ENCODE assay signal across 9 cellular contexts in genomic region chr9:114958021-114958846, GRCh38. TPM values are rescaled to one million over a fixed set of nuclear protein-coding genes. Genes with fewer than 3 reads are reported as not detected.
A peak's percentile ranks its signal among the peaks of the same experiment; 100 is the strongest.
DNase-seq lines count a peak whose midpoint lies in the region; ATAC-seq, FAIRE-seq and TF ChIP-seq lines count a peak whose summit lies in the region.
"Had no signal": no experiment of that assay in that cellular context is flagged by ENCODE, and none has a peak within 500 bp of the region (broad histone marks: within the 10 kb centered on the region; RNA-seq: fewer than 3 reads in every experiment).

No MANE protein-coding gene starts in this region.

- FAIRE-seq in GM12891 (lab: Jason Lieb, UNC) = no peak

- DNase-seq in AML-193 (lab: John Stamatoyannopoulos, UW) (peak; percentile 82 to 87), RPMI8226 (peak; percentile 6), ascending aorta (ENCODE audit: low spot score in 2 of 2) (peak; percentile 25 to 73), psoas muscle (peak; percentile 30 to 47), DMS53 (lab: John Stamatoyannopoulos, UW) (no peak), GM12891 (ENCODE audit: insufficient read length, low spot score) (no peak)

- H3K36me3 ChIP-seq in ascending aorta = no peaks in the 10 kb centered on the region
- no peaks in the 10 kb centered on the region for H3K36me3 ChIP-seq in psoas muscle (ENCODE audit: insufficient read depth in 1 of 2, low read depth in 1 of 2)

- 77 to 82% (median 79%) methylated on average over 12 of the region's 12 CpGs for WGBS in psoas muscle, 3 donors

- H3K27ac ChIP-seq in ascending aorta (no peak overlapping the region), psoas muscle (no peak overlapping the region)

- TF ChIP-seq POLR2A in GM12891 (IDR thresholded peaks at IDR 0.05; ENCODE audit: low read depth, low read length) = no peak

- ATAC-seq in psoas muscle = no peak
- ATAC-seq in HG03108 (IDR thresholded peaks at IDR 0.05; ENCODE audit: unreplicated experiment) = no peak
- ATAC-seq in GM21786 (IDR thresholded peaks at IDR 0.05; ENCODE audit: unreplicated experiment) = no peak

- H3K27me3 ChIP-seq in ascending aorta = no peaks in the 10 kb centered on the region
- no peaks in the 10 kb centered on the region for H3K27me3 ChIP-seq in psoas muscle (ENCODE audit: insufficient read depth in 3 of 3, low read length in 2 of 3)

- H3K4me3 ChIP-seq in ascending aorta = no peak overlapping the region
- no peak overlapping the region for H3K4me3 ChIP-seq in psoas muscle

- TF ChIP-seq CTCF in ascending aorta (IDR thresholded peaks at IDR 0.05) = no peak
- TF ChIP-seq CTCF in psoas muscle (IDR thresholded peaks at IDR 0.05) = no peak

- no peaks in the 10 kb centered on the region for H3K9me3 ChIP-seq in ascending aorta
- no peaks in the 10 kb centered on the region for H3K9me3 ChIP-seq in psoas muscle

- intact Hi-C loops in ascending aorta (cut with DNase I) (no loop called here), psoas muscle (cut with DNase I) (no loop called here)

- H3K4me1 ChIP-seq in ascending aorta (no peaks in the 10 kb centered on the region), psoas muscle (no peaks in the 10 kb centered on the region)

TF ChIP-seq in GM12891, 5 proteins besides CTCF, POLR2A, EP300 and RAD21:
- TF ChIP-seq SPI1 (IDR thresholded peaks at IDR 0.05; ENCODE audit: low read depth, low read length) (no peak), TAF1 (IDR thresholded peaks at IDR 0.05; ENCODE audit: low read depth, low read length) (no peak), POU2F2 (IDR thresholded peaks at IDR 0.05; ENCODE audit: low read depth, low read length) (no peak), POLR2AphosphoS5 (IDR thresholded peaks at IDR 0.05; ENCODE audit: low read depth, low read length) (no peak), PAX5 (IDR thresholded peaks at IDR 0.05; ENCODE audit: insufficient read depth, low read length, severe bottlenecking) (no peak)

RNA-seq across cellular contexts. Expression of gene TNFSF8, which starts 27.8 kb away (rescaled TPM):
- total RNA-seq in ascending aorta (0.96 TPM), psoas muscle (1 to 10 TPM in 1 of 4 donors, under 1 TPM in 3; 0.45 to 1.6 (median 0.60) TPM)
- polyA plus RNA-seq in psoas muscle = under 1 TPM; 0.07 to 0.16 (median 0.10) TPM
- polyA plus RNA-seq in GM12891 (2012; ENCODE audit: low read depth, missing spikeins) = 0.47 TPM
- total RNA-seq: kidney epithelial cell had no signal

Comparison
In these comparisons a context has a peak if more than half of its experiments do, and no peak if none do; other contexts are left out.
1. DNase-seq: peak in AML-193 (2 of 2), RPMI8226 (single experiment), ascending aorta (2 of 2) and psoas muscle (2 of 2); none in DMS53 (single experiment) and GM12891 (single experiment).